20 cellular contexts compared by ENCODE assay signal in the genomic region with DNA sequence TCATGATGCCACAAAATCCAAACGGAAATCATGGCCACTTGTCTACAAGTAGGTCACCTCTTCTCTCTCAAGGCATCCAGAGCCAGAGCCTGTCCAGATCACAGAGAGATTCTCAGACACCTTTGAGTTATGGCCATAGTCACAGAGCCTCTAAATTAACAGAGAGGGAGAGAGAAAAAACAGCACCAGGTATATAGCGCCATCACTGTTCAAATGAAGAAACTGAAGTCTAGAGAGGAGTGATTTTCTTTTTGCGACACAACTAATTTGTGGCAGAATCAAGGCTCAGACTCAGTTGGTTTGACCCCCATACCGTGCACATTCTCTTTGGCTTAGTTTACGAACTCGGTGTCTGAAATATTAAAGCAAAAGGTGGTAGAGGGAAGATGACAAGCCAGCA.
DNase-seq lines count a peak whose midpoint lies in the region; ATAC-seq, FAIRE-seq and TF ChIP-seq lines count a peak whose summit lies in the region.
"Had no signal": no experiment of that assay in that cellular context is flagged by ENCODE, and none has a peak within 500 bp of the region (broad histone marks: within the 10 kb centered on the region; RNA-seq: fewer than 3 reads in every experiment).

No MANE protein-coding gene starts in this region.

- ATAC-seq in GM23338 (peak; percentile 63; the same call in 2 of the 3 replicates), psoas muscle (no peak), GM18873 (IDR thresholded peaks at IDR 0.05; ENCODE audit: low FRiP score, unreplicated experiment) (no peak)

- H3K4me3 ChIP-seq in GM23338 (no peak overlapping the region), Loucy (ENCODE audit: low read length, poor library complexity, severe bottlenecking) (no peak overlapping the region), H1 (ENCODE audit: extremely low read depth in 1 of 4, insufficient read depth in 2 of 4, low read depth in 3 of 4, low read length in 4 of 4) (no peak overlapping the region), mesenchymal stem cell (ENCODE audit: insufficient read depth in 1 of 2, low read depth in 1 of 2, low read length in 2 of 2) (no peak overlapping the region), psoas muscle (no peak overlapping the region)
- H3K4me3 ChIP-seq: BLaER1, GM23248 had no signal

- peak; percentile 59 for DNase-seq in GM23338 (ENCODE audit: low spot score)
- DNase-seq in H1 (ENCODE audit: low read depth in 1 of 2, low spot score in 2 of 2): no peak
- no peak for DNase-seq in mesenchymal stem cell
- no peak for DNase-seq in psoas muscle
- DNase-seq in iPS-NIHi11 (ENCODE audit: low spot score): no peak
- DNase-seq in DMS79 (lab: John Stamatoyannopoulos, UW): no peak
- DNase-seq: Calu3; CD4-positive, alpha-beta memory T cell; DND-41; EL; GM23248; H7 had no signal

- H3K27ac ChIP-seq in GM23338 (ENCODE audit: low read depth): no peak overlapping the region
- no peak overlapping the region for H3K27ac ChIP-seq in H1 (ENCODE audit: low read depth, low read length)
- no peak overlapping the region for H3K27ac ChIP-seq in mesenchymal stem cell (ENCODE audit: low read length, poor library complexity, severe bottlenecking)
- no peak overlapping the region for H3K27ac ChIP-seq in psoas muscle
- H3K27ac ChIP-seq: BLaER1, GM23248, HL-60, KMS-11 had no signal

- H3K4ac ChIP-seq in H1 (replicated peaks; ENCODE audit: insufficient read length, low read depth, low read length) (no peak overlapping the region), mesenchymal stem cell (ENCODE audit: low read depth in 1 of 2, low read length in 2 of 2) (no peak overlapping the region)

- H3K4me1 ChIP-seq in GM23338 (ENCODE audit: insufficient read depth) (peaks cover 10% of the 10 kb centered on the region), Loucy (ENCODE audit: insufficient read depth, low read length, poor library complexity, severe bottlenecking) (no peaks in the 10 kb centered on the region), H1 (replicated peaks in 1 of 4; ENCODE audit: control insufficient read depth in 3 of 4, insufficient read depth in 4 of 4, low read length in 3 of 4) (peaks cover 1 to 8% (median 4%) of the 10 kb centered on the region in 4 experiments; a peak in 6 of 7 replicates), mesenchymal stem cell (ENCODE audit: control insufficient read depth, insufficient read depth, low read depth, low read length) (peaks cover 21% of the 10 kb centered on the region), psoas muscle (no peaks in the 10 kb centered on the region)

- H3K4me1 Mint-ChIP-seq in GM23338: peaks cover 27% of the 10 kb centered on the region
- H3K4me1 Mint-ChIP-seq: CD14-positive monocyte; CD4-positive, alpha-beta memory T cell had no signal

- H3K79me2 ChIP-seq in GM23338 (replicated peaks; ENCODE audit: insufficient read depth): no peaks in the 10 kb centered on the region
- H3K79me2 ChIP-seq in Loucy (ENCODE audit: insufficient read depth, low read length): no peaks in the 10 kb centered on the region
- no peaks in the 10 kb centered on the region for H3K79me2 ChIP-seq in H1 (ENCODE audit: control insufficient read depth in 1 of 2, insufficient read depth in 2 of 2, low read length in 2 of 2)

- H2BK5ac ChIP-seq in H1 (ENCODE audit: low read depth, low read length) (no peak overlapping the region), mesenchymal stem cell (ENCODE audit: low read depth, low read length, poor library complexity, severe bottlenecking) (no peak overlapping the region)

- FAIRE-seq in H1 (lab: Jason Lieb, UNC): peak; percentile 60
- FAIRE-seq: A204.1, GM12891 had no signal

- no peak overlapping the region for H3K9ac ChIP-seq in Loucy (ENCODE audit: low read depth, low read length, poor library complexity, severe bottlenecking)
- H3K9ac ChIP-seq in H1 (replicated peaks in 1 of 4; ENCODE audit: extremely low read depth in 1 of 4, low read depth in 3 of 4, low read length in 3 of 4): no peak overlapping the region
- no peak overlapping the region for H3K9ac ChIP-seq in mesenchymal stem cell (ENCODE audit: low read length)
- H3K9ac ChIP-seq: BLaER1, GM23248, KMS-11 had no signal

- no peaks in the 10 kb centered on the region for H3K9me3 ChIP-seq in Loucy (ENCODE audit: insufficient read depth, low read depth, low read length)
- H3K9me3 ChIP-seq in H1 (ENCODE audit: insufficient read depth in 2 of 2, low read depth in 1 of 2, low read length in 1 of 2): no peaks in the 10 kb centered on the region
- H3K9me3 ChIP-seq in mesenchymal stem cell (ENCODE audit: control insufficient read depth, low read length): no peaks in the 10 kb centered on the region
- H3K9me3 ChIP-seq in psoas muscle: no peaks in the 10 kb centered on the region
- H3K9me3 ChIP-seq: BLaER1 had no signal

- H4K91ac ChIP-seq in H1 (replicated peaks; ENCODE audit: insufficient read length, low read length): peak overlapping the region; percentile 41
- H4K91ac ChIP-seq in mesenchymal stem cell (ENCODE audit: low read length): no peak overlapping the region

- no peak overlapping the region for H4K8ac ChIP-seq in H1 (ENCODE audit: extremely low read depth, insufficient read depth, low read length)
- H4K8ac ChIP-seq in mesenchymal stem cell (ENCODE audit: low read length): no peak overlapping the region

- no peak overlapping the region for H3K14ac ChIP-seq in H1 (ENCODE audit: insufficient read length)
- no peak overlapping the region for H3K14ac ChIP-seq in mesenchymal stem cell (ENCODE audit: low read length in 2 of 2)

- TF ChIP-seq POLR2A in H1 (IDR thresholded peaks at IDR 0.05; ENCODE audit: control extremely low read depth in 1 of 2, low read depth in 2 of 2, low read length in 2 of 2): no peak

- H4K5ac ChIP-seq in H1 (ENCODE audit: insufficient read length, low read depth, low read length): no peak overlapping the region

- peak; percentile 58 to 77 for TF ChIP-seq CTCF in GM23338 (conservative IDR thresholded peaks at IDR 0.05; ENCODE audit: low read depth in 2 of 2)
- TF ChIP-seq CTCF in Loucy (conservative IDR thresholded peaks at IDR 0.05; ENCODE audit: low read length): 0 out of 2 replicates have a peak, but pooled peaks have one; percentile 16
- peak in 2 of 3 experiments; percentile 43 to 75; a peak in 3 of 4 replicates for TF ChIP-seq CTCF in H1 (IDR thresholded peaks at IDR 0.05; ENCODE audit: control extremely low read depth in 1 of 3, insufficient read depth in 1 of 3, low read depth in 1 of 3, low read length in 3 of 3)
- no peak for TF ChIP-seq CTCF in psoas muscle (IDR thresholded peaks at IDR 0.05)

- CTCF ChIA-PET in H1 (lab: Charles Lee; ENCODE audit: partially characterized antibody): interaction anchor here (0.8 to 22.7 kb wide), 13 partner anchors 8 to 194 kb away, joined by 3 to 310 read pairs (median 9); no protein-coding TSS in a partner anchor

- H3K18ac ChIP-seq in H1 (ENCODE audit: extremely low read depth, low read length) (0 out of 2 replicates have a peak overlapping the region, but pooled peaks have one; percentile 6), mesenchymal stem cell (ENCODE audit: low read depth in 1 of 2, low read length in 2 of 2) (no peak overlapping the region)

- H3K9me2 ChIP-seq in GM23338 (ENCODE audit: insufficient read depth) (no peaks in the 10 kb centered on the region), Loucy (replicated peaks; ENCODE audit: low read depth, low read length) (no peaks in the 10 kb centered on the region)

- H2BK20ac ChIP-seq in H1 (ENCODE audit: low read length): no peak overlapping the region; the same call in 1 of the 2 replicates

- H2AFZ ChIP-seq in GM23338: no peak overlapping the region
- H2AFZ ChIP-seq in Loucy (ENCODE audit: low read length): no peak overlapping the region
- 0 out of 2 replicates have a peak overlapping the region, but pooled peaks have one; percentile 26 for H2AFZ ChIP-seq in H1 (ENCODE audit: low read length)
- no peak overlapping the region for H2AFZ ChIP-seq in mesenchymal stem cell (ENCODE audit: low read depth, low read length)
- H2AFZ ChIP-seq: GM23248 had no signal

- no peak overlapping the region for H3K56ac ChIP-seq in H1 (replicated peaks; ENCODE audit: insufficient read length, low read depth, low read length)

- no peak overlapping the region for H3K4me2 ChIP-seq in GM23338
- H3K4me2 ChIP-seq in Loucy (ENCODE audit: low read depth, low read length, poor library complexity, severe bottlenecking): no peak overlapping the region
- no peak overlapping the region; a peak in 1 of 4 replicates for H3K4me2 ChIP-seq in H1 (ENCODE audit: insufficient read depth in 1 of 2, low read depth in 2 of 2, low read length in 2 of 2)
- no peak overlapping the region for H3K4me2 ChIP-seq in mesenchymal stem cell (ENCODE audit: low read length, poor library complexity, severe bottlenecking)
- H3K4me2 ChIP-seq: BLaER1, KMS-11 had no signal

- intact Hi-C loops in psoas muscle (cut with DNase I): no loop called here

- H2BK120ac ChIP-seq in H1 (replicated peaks; ENCODE audit: low read depth, low read length) (no peak overlapping the region), mesenchymal stem cell (ENCODE audit: low read depth, low read length) (no peak overlapping the region)

- H2BK15ac ChIP-seq in H1 (ENCODE audit: low read length) (no peak overlapping the region), mesenchymal stem cell (ENCODE audit: low read depth, poor library complexity, severe bottlenecking) (no peak overlapping the region)

- no peak overlapping the region for H3K4me3 Mint-ChIP-seq in GM23338
- H3K4me3 Mint-ChIP-seq: CD14-positive monocyte; CD4-positive, alpha-beta memory T cell had no signal

- H2AK5ac ChIP-seq in H1 (ENCODE audit: low read depth, low read length) (0 out of 2 replicates have a peak overlapping the region, but pooled peaks have one; percentile 60), mesenchymal stem cell (ENCODE audit: low read length, severe bottlenecking) (peak overlapping the region; percentile 55)

- H3K27ac Mint-ChIP-seq in GM23338: no peak overlapping the region
- H3K27ac Mint-ChIP-seq: CD4-positive, alpha-beta memory T cell had no signal

- no peak overlapping the region for H3K23ac ChIP-seq in H1 (ENCODE audit: insufficient read length)
- H3K23ac ChIP-seq in mesenchymal stem cell (ENCODE audit: low read length in 2 of 2): no peak overlapping the region

- TF ChIP-seq RAD21 in H1 (IDR thresholded peaks at IDR 0.05 in 1 of 2, conservative IDR thresholded peaks at IDR 0.05 in 1 of 2; ENCODE audit: low read depth in 2 of 2, low read length in 2 of 2): peak; percentile 47 to 68; a peak in 3 of 4 replicates

- WGBS in H1 (ENCODE audit: extremely low coverage in 1 of 2, insufficient coverage in 1 of 2, insufficient read length in 1 of 2, insufficient replicate concordance in 2 of 2, low coverage in 1 of 2, low lambda C conversion rate in 2 of 2, missing lambda C conversion rate in 1 of 2), 2 experiments: 70% methylated on average over 6 of the region's 6 CpGs; no CpG with 5 or more reads in 1 of the 2 experiments
- WGBS in mesenchymal stem cell: 91% methylated on average over 6 of the region's 6 CpGs
- 86 to 93% (median 92%) methylated on average over 6 of the region's 6 CpGs for WGBS in psoas muscle, 3 donors

- H3F3A ChIP-seq in GM23338 (replicated peaks; ENCODE audit: low read depth) (no peaks in the 10 kb centered on the region), Loucy (ENCODE audit: low read depth) (no peaks in the 10 kb centered on the region)

- TF ChIP-seq EP300 in H1 (IDR thresholded peaks at IDR 0.05; ENCODE audit: borderline replicate concordance in 1 of 2, low read depth in 2 of 2, low read length in 2 of 2): no peak

- no peak overlapping the region for H2BK12ac ChIP-seq in H1 (ENCODE audit: low read depth, low read length)
- H2BK12ac ChIP-seq in mesenchymal stem cell (ENCODE audit: low read length in 2 of 2): no peak overlapping the region

- no peaks in the 10 kb centered on the region for H3K23me2 ChIP-seq in H1 (ENCODE audit: low read depth, low read length)

- H3K79me1 ChIP-seq in H1 (ENCODE audit: low read depth, low read length) (no peaks in the 10 kb centered on the region), mesenchymal stem cell (replicated peaks; ENCODE audit: low read length, poor library complexity, severe bottlenecking) (no peaks in the 10 kb centered on the region)

- POLR2A ChIA-PET in H1 (lab: Charles Lee; ENCODE audit: partially characterized antibody): no interaction called here

- H3K27me3 Mint-ChIP-seq in GM23338 (ENCODE audit: insufficient read depth, low read depth, poor library complexity): peaks cover 4% of the 10 kb centered on the region

- H3K36me3 Mint-ChIP-seq in GM23338 (ENCODE audit: low read depth): no peaks in the 10 kb centered on the region
- H3K36me3 Mint-ChIP-seq: CD14-positive monocyte; CD4-positive, alpha-beta memory T cell had no signal

- H3K36me3 ChIP-seq in GM23338 (ENCODE audit: insufficient read depth) (no peaks in the 10 kb centered on the region), Loucy (ENCODE audit: insufficient read depth, low read length) (no peaks in the 10 kb centered on the region), H1 (ENCODE audit: control insufficient read depth in 2 of 4, insufficient read depth in 4 of 4, low read length in 3 of 4) (no peaks in the 10 kb centered on the region), mesenchymal stem cell (ENCODE audit: control insufficient read depth in 1 of 2, insufficient read depth in 2 of 2, low read depth in 1 of 2, low read length in 2 of 2) (no peaks in the 10 kb centered on the region), psoas muscle (ENCODE audit: insufficient read depth in 1 of 2, low read depth in 1 of 2) (no peaks in the 10 kb centered on the region)
- H3K36me3 ChIP-seq: BLaER1 had no signal

- no peaks in the 10 kb centered on the region for H3K9me3 Mint-ChIP-seq in GM23338

- no peaks in the 10 kb centered on the region for H3K27me3 ChIP-seq in GM23338 (ENCODE audit: insufficient read depth)
- H3K27me3 ChIP-seq in Loucy (ENCODE audit: insufficient read depth, low read length, poor library complexity, severe bottlenecking): no peaks in the 10 kb centered on the region
- no peaks in the 10 kb centered on the region for H3K27me3 ChIP-seq in H1 (replicated peaks in 1 of 4; ENCODE audit: control insufficient read depth in 3 of 4, extremely low read depth in 1 of 4, insufficient read depth in 3 of 4, low read length in 3 of 4)
- H3K27me3 ChIP-seq in mesenchymal stem cell (ENCODE audit: control insufficient read depth in 1 of 2, insufficient read depth in 1 of 2, low read length in 2 of 2): no peaks in the 10 kb centered on the region
- H3K27me3 ChIP-seq in psoas muscle (ENCODE audit: insufficient read depth in 3 of 3, low read length in 2 of 3): peaks cover 0 to 5% (median 0%) of the 10 kb centered on the region in 3 donors
- H3K27me3 ChIP-seq: BLaER1 had no signal

- H4K20me1 ChIP-seq in GM23338 (replicated peaks; ENCODE audit: insufficient read depth) (no peaks in the 10 kb centered on the region), Loucy (ENCODE audit: insufficient read depth, low read length, poor library complexity, severe bottlenecking) (no peaks in the 10 kb centered on the region), H1 (replicated peaks in 1 of 2; ENCODE audit: control insufficient read depth in 1 of 2, insufficient read depth in 2 of 2, low read length in 2 of 2) (no peaks in the 10 kb centered on the region)
- H4K20me1 ChIP-seq: BLaER1 had no signal
